In the genomic region with DNA sequence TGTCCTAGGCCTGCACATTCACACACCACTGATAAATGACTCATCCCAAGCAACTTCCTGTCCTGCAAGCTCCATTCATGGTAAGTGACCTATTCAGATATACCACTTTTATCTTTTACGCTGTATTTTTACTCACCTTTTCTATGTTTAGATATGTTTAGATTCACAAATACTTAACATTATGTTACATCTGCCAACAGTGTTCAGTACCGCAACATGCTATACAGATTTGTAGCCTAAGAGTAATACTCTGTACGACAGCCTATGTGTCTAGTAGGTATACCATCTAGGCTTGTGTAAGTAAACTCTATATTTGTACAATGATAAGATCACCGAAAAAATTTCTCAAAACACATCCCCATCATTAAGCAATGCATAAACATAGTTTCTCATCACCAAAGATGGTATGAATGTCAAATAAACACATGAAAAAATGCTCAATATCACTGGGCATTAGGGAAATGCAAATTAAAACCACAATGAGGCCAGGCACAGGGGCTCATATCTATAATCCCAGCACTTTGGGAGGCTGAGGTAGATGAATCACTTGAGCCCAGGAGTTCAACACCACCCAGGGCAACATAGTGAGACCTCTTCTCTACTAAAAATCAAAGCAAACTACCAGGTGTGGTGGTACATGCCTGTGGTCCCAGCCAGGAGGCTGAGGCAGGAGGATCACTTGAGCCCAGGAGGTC, we compare ENCODE assay signal across 1 cellular context.
TF ChIP-seq lines count a peak whose summit lies in the region.

No MANE protein-coding gene starts in this region.

TF ChIP-seq in K562, 482 proteins besides CTCF, POLR2A, EP300 and RAD21 (continued from another document):
- TF ChIP-seq, protein P1, sequence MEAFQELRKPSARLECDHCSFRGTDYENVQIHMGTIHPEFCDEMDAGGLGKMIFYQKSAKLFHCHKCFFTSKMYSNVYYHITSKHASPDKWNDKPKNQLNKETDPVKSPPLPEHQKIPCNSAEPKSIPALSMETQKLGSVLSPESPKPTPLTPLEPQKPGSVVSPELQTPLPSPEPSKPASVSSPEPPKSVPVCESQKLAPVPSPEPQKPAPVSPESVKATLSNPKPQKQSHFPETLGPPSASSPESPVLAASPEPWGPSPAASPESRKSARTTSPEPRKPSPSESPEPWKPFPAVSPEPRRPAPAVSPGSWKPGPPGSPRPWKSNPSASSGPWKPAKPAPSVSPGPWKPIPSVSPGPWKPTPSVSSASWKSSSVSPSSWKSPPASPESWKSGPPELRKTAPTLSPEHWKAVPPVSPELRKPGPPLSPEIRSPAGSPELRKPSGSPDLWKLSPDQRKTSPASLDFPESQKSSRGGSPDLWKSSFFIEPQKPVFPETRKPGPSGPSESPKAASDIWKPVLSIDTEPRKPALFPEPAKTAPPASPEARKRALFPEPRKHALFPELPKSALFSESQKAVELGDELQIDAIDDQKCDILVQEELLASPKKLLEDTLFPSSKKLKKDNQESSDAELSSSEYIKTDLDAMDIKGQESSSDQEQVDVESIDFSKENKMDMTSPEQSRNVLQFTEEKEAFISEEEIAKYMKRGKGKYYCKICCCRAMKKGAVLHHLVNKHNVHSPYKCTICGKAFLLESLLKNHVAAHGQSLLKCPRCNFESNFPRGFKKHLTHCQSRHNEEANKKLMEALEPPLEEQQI (IDR thresholded peaks at IDR 0.05): 0 out of 2 replicates have a peak, but pooled peaks have one; percentile 47
- no peak for TF ChIP-seq SAFB2 (IDR thresholded peaks at IDR 0.05; ENCODE audit: borderline replicate concordance, low read depth, low read length, severe bottlenecking)
- TF ChIP-seq KAT7 (CRISPR knock-in tag; IDR thresholded peaks at IDR 0.05; ENCODE audit: borderline replicate concordance): no peak
- peak in 1 of 2 experiments; percentile 43; a peak in 2 of 4 replicates for TF ChIP-seq KDM1A (IDR thresholded peaks at IDR 0.05)
- TF ChIP-seq MCM2 (IDR thresholded peaks at IDR 0.05; ENCODE audit: low read depth): no peak
- no peak for TF ChIP-seq ZNF586 (CRISPR knock-in tag; conservative IDR thresholded peaks at IDR 0.05)
- TF ChIP-seq BRCA1 (IDR thresholded peaks at IDR 0.05): no peak
- no peak for TF ChIP-seq BRCA1 (CRISPR knock-in tag; IDR thresholded peaks at IDR 0.05)
- TF ChIP-seq NFXL1 (CRISPR knock-in tag; IDR thresholded peaks at IDR 0.05): no peak
- no peak for TF ChIP-seq ZNF318 (IDR thresholded peaks at IDR 0.05; ENCODE audit: borderline replicate concordance in 1 of 2, low read depth in 1 of 2)
- TF ChIP-seq CGGBP1 (CRISPR knock-in tag; IDR thresholded peaks at IDR 0.05): no peak
- no peak for TF ChIP-seq ARID3A (IDR thresholded peaks at IDR 0.05; ENCODE audit: borderline replicate concordance, low read depth, low read length)
- no peak for TF ChIP-seq CHD1 (IDR thresholded peaks at IDR 0.05; ENCODE audit: low read length)
- TF ChIP-seq HNRNPK (IDR thresholded peaks at IDR 0.05; ENCODE audit: low read depth, low read length, poor library complexity, severe bottlenecking): no peak
- no peak for TF ChIP-seq ZNF174 (CRISPR knock-in tag; IDR thresholded peaks at IDR 0.05)
- TF ChIP-seq PHF20 (IDR thresholded peaks at IDR 0.05; ENCODE audit: partially characterized antibody): no peak
- TF ChIP-seq KAT2B (IDR thresholded peaks at IDR 0.05; ENCODE audit: low read depth, low read length): no peak
- TF ChIP-seq HDAC1 (IDR thresholded peaks at IDR 0.05): no peak
- peak; percentile 91 for TF ChIP-seq ARID1B (IDR thresholded peaks at IDR 0.05)
- TF ChIP-seq, protein P2, sequence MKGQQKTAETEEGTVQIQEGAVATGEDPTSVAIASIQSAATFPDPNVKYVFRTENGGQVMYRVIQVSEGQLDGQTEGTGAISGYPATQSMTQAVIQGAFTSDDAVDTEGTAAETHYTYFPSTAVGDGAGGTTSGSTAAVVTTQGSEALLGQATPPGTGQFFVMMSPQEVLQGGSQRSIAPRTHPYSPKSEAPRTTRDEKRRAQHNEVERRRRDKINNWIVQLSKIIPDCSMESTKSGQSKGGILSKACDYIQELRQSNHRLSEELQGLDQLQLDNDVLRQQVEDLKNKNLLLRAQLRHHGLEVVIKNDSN (CRISPR knock-in tag; IDR thresholded peaks at IDR 0.05): no peak
- TF ChIP-seq, protein P3, sequence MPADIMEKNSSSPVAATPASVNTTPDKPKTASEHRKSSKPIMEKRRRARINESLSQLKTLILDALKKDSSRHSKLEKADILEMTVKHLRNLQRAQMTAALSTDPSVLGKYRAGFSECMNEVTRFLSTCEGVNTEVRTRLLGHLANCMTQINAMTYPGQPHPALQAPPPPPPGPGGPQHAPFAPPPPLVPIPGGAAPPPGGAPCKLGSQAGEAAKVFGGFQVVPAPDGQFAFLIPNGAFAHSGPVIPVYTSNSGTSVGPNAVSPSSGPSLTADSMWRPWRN (IDR thresholded peaks at IDR 0.05; ENCODE audit: low read depth): no peak
- TF ChIP-seq YY1 (IDR thresholded peaks at IDR 0.05; ENCODE audit: borderline replicate concordance in 1 of 3, control insufficient read depth in 1 of 3, extremely low read depth in 1 of 3, insufficient read depth in 3 of 3, insufficient read length in 1 of 3, insufficient replicate concordance in 2 of 3, low read depth in 1 of 3, low read length in 2 of 3): no peak
